Comparison of ENCODE assay signal across 8 cellular contexts in genomic region chr2:197786010-197786877, GRCh38. TPM values are rescaled to one million over a fixed set of nuclear protein-coding genes. Genes with fewer than 3 reads are reported as not detected.
DNase-seq lines count a peak whose midpoint lies in the region; ATAC-seq and TF ChIP-seq lines count a peak whose summit lies in the region.

No MANE protein-coding gene starts in this region.

- H3K27ac ChIP-seq in fibroblast of lung (ENCODE audit: insufficient read depth, low read length) (no peak overlapping the region), OCI-LY7 (ENCODE audit: low read depth, low read length, poor library complexity, severe bottlenecking) (no peak overlapping the region)

- H3K4me1 Mint-ChIP-seq in osteocyte (ENCODE audit: unreplicated experiment) = no peaks in the 10 kb centered on the region

- H3K9me2 ChIP-seq in OCI-LY7 (ENCODE audit: insufficient read depth, low read length) = no peaks in the 10 kb centered on the region

- H3K4me1 ChIP-seq in fibroblast of lung (ENCODE audit: control insufficient read depth, extremely low read depth, insufficient read depth, low read length) (no peaks in the 10 kb centered on the region), OCI-LY7 (ENCODE audit: insufficient read depth, low read length, poor library complexity, severe bottlenecking) (no peaks in the 10 kb centered on the region)

- H3K4me3 ChIP-seq in fibroblast of lung (replicated peaks in 1 of 4; ENCODE audit: control extremely low read depth in 1 of 4, insufficient read depth in 1 of 4, low read depth in 3 of 4, low read length in 4 of 4) (peak overlapping the region; percentile 11 to 37 (median 21)), OCI-LY7 (ENCODE audit: low read depth, low read length, poor library complexity, severe bottlenecking) (no peak overlapping the region)

- H3K36me3 ChIP-seq in fibroblast of lung (ENCODE audit: control insufficient read depth, insufficient read depth, low read length) = no peaks in the 10 kb centered on the region
- H3K36me3 ChIP-seq in OCI-LY7 (ENCODE audit: insufficient read depth, low read length) = no peaks in the 10 kb centered on the region

- CTCF ChIA-PET in OCI-LY7 (lab: Charles Lee; ENCODE audit: unreplicated experiment) = no interaction called here

- H3K9ac ChIP-seq in fibroblast of lung (ENCODE audit: insufficient read depth, low read length) = no peak overlapping the region

- H3K27me3 Mint-ChIP-seq in osteocyte (ENCODE audit: unreplicated experiment) = peaks cover 44% of the 10 kb centered on the region

- BruUV-seq in OCI-LY7 (replicated peaks; lab: Mats Ljungman, UMichigan) = no TSS peak

- H3K27ac Mint-ChIP-seq in osteocyte (ENCODE audit: unreplicated experiment) = no peak overlapping the region

- peak in 2 of 3 experiments; percentile 49 to 51 for DNase-seq in activated CD8-positive, alpha-beta memory T cell treated with anti-CD3 and anti-CD28 coated beads for 48 hours (ENCODE audit: low read depth in 2 of 3, low spot score in 2 of 3)
- DNase-seq in fibroblast of lung (ENCODE audit: low read depth in 2 of 2) (no peak), osteocyte (ENCODE audit: extremely low spot score, unreplicated experiment) (peak; percentile 83), SHP77 treated with DMSO at 0.1 percent for 48 hours (lab: John Stamatoyannopoulos, UW) (no peak), OCI-LY7 (ENCODE audit: low spot score) (no peak)

- H3K36me3 Mint-ChIP-seq in osteocyte (ENCODE audit: unreplicated experiment) = no peaks in the 10 kb centered on the region

- POLR2A ChIA-PET in OCI-LY7 (lab: Charles Lee) = no interaction called here

- H3K9me3 ChIP-seq in fibroblast of lung (ENCODE audit: control insufficient read depth, insufficient read depth, low read depth, low read length) = no peaks in the 10 kb centered on the region
- no peaks in the 10 kb centered on the region for H3K9me3 ChIP-seq in OCI-LY7 (ENCODE audit: low read length)

- no peak overlapping the region for H3K4me3 Mint-ChIP-seq in osteocyte (ENCODE audit: unreplicated experiment)

- intact Hi-C loops in OCI-LY7 (cut with micrococcal nuclease; ENCODE audit: unreplicated experiment) = no loop called here

- H3K9me3 Mint-ChIP-seq in osteocyte (ENCODE audit: unreplicated experiment) = no peaks in the 10 kb centered on the region

- ATAC-seq in GM18517 (IDR thresholded peaks at IDR 0.05; ENCODE audit: unreplicated experiment) (peak; percentile 61), HG03175 (IDR thresholded peaks at IDR 0.05; ENCODE audit: unreplicated experiment) (peak; percentile 78), GM21367 (IDR thresholded peaks at IDR 0.05; ENCODE audit: unreplicated experiment) (no peak)

- H2AFZ ChIP-seq in fibroblast of lung (ENCODE audit: low read length) = peak overlapping the region; percentile 12
- no peak overlapping the region for H2AFZ ChIP-seq in OCI-LY7 (ENCODE audit: low read length)

- H4K20me1 ChIP-seq in fibroblast of lung (ENCODE audit: control insufficient read depth, extremely low read depth, insufficient read depth, low read length) = no peaks in the 10 kb centered on the region
- H4K20me1 ChIP-seq in OCI-LY7 (ENCODE audit: insufficient read depth, low read length) = no peaks in the 10 kb centered on the region

- peak; percentile 33 to 56 for TF ChIP-seq CTCF in fibroblast of lung (conservative IDR thresholded peaks at IDR 0.05 in 1 of 2, IDR thresholded peaks at IDR 0.05 in 1 of 2; ENCODE audit: low read depth in 1 of 2, low read length in 2 of 2)
- TF ChIP-seq CTCF in osteocyte (IDR thresholded peaks at IDR 0.05) = peak; percentile 31
- TF ChIP-seq CTCF in OCI-LY7 (conservative IDR thresholded peaks at IDR 0.05; ENCODE audit: low read length) = no peak

- peaks cover 5% of the 10 kb centered on the region for H3K27me3 ChIP-seq in fibroblast of lung (ENCODE audit: control insufficient read depth, insufficient read depth, low read length)

- H3K79me2 ChIP-seq in fibroblast of lung (ENCODE audit: control insufficient read depth, insufficient read depth, low read length) (no peaks in the 10 kb centered on the region), OCI-LY7 (ENCODE audit: insufficient read depth, low read depth, low read length) (no peaks in the 10 kb centered on the region)

- H3K4me2 ChIP-seq in fibroblast of lung (ENCODE audit: extremely low read depth, insufficient read depth, low read length) (peak overlapping the region; percentile 80), OCI-LY7 (ENCODE audit: low read length) (no peak overlapping the region)

RNA-seq across cellular contexts. Expression of gene BOLL, which starts 1.1 kb away (rescaled TPM):
- total RNA-seq in fibroblast of lung (not detected in 2 replicates), osteocyte (not detected in 2 replicates), OCI-LY7 (2022) (not detected in 2 replicates)
- polyA plus RNA-seq in fibroblast of lung = not detected in 2 replicates
- not detected in 2 replicates for polyA plus RNA-seq in fibroblast of lung (2012)
- not detected in 2 replicates for polyA minus RNA-seq in fibroblast of lung (ENCODE audit: low replicate concordance)
- not detected in 2 replicates for total RNA-seq in OCI-LY7 (2014; rRNA removed; shearing (Covaris generic))

RNA-seq across cellular contexts. Expression of gene PLCL1, which starts 18.1 kb away (rescaled TPM):
- 0.83 and 1.3 TPM in 2 replicates for total RNA-seq in fibroblast of lung
- 0.48 and 0.78 TPM in 2 replicates for polyA plus RNA-seq in fibroblast of lung
- 0.37 and 0.71 TPM in 2 replicates for polyA plus RNA-seq in fibroblast of lung (2012)
- polyA minus RNA-seq in fibroblast of lung (ENCODE audit: low replicate concordance) = not detected in 2 replicates
- 1.2 and 1.3 TPM in 2 replicates for total RNA-seq in osteocyte
- total RNA-seq in OCI-LY7 (2014; rRNA removed; shearing (Covaris generic)) = 0.03 and 0.08 TPM in 2 replicates
- total RNA-seq in OCI-LY7 (2022) = not detected in 2 replicates

Comparison
In these comparisons a context has a peak if more than half of its experiments do, and no peak if none do; other contexts are left out.
1. DNase-seq: peak in activated CD8-positive, alpha-beta memory T cell treated with anti-CD3 and anti-CD28 coated beads for 48 hours (2 of 3) and osteocyte (single experiment); none in fibroblast of lung (0 of 2), SHP77 treated with DMSO at 0.1 percent for 48 hours (single experiment) and OCI-LY7 (single experiment).